ENCODE assay signal across 20 cellular contexts in the genomic region with DNA sequence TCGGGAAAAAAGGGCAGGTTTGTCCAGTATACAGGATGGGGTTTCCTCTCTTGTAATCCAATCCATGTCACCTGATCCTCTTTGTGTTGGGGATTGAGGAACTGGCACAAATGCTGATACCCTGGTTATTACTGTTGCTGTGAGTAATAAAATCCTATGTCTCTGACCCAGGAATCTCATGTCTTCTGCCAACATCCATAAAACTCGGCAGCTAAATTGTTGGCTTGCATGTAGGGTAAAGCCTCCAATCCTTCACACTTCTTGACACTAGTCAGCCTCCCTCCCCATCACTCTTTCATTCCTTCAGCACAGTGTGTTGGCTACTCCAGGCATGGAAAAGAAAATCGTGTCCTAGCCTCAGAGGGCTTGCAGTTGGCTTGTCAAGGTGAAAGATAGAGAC.
"Had no signal": no experiment of that assay in that cellular context is flagged by ENCODE, and none has a peak within 500 bp of the region (broad histone marks: within the 10 kb centered on the region; RNA-seq: fewer than 3 reads in every experiment).

No MANE protein-coding gene starts in this region.

- H3K4me1 ChIP-seq: SJSA1 had no signal

- H3K4me3 ChIP-seq: MG63, SJSA1, SK-N-MC had no signal

- H3K27ac ChIP-seq: SJSA1, SK-N-MC had no signal

- DNase-seq: IMR-90, Karpas-422, KG1, MG63, NCI-H1092, NCI-H1436, NCI-H187, NCI-H2029, NCI-H2081 treated with DMSO at 0.1 percent for 48 hours, NCI-H226, NCI-H446, NCI-H524, NCI-H526 treated with DMSO at 0.1 percent for 48 hours, NCI-H82, Right ventricle myocardium superior, RPMI8226, SIG-M5, T-helper 2 cell had no signal

- H3K9me3 ChIP-seq: MG63, SJSA1 had no signal

- H3K36me3 ChIP-seq: MG63, SJSA1 had no signal
